ENCODE assay signal across 18 cellular contexts in the genomic region with DNA sequence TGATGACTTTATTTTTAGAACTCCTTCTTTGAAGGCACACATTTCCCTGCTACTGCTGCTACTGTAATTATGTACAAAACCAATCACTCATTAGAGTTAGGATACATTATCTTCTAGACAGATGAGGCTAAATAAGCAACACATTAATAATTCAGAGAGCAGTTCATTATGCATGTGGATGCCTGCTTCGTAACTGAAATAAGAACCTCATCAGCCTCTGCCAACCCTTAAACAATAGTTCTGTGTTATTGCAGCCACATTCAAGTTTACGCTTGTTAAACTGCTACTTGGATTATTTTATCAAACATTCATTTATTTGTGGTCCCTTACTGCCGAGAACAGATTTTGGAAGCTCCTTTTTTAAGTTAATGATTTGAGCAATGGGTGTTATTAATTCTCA.
"Had no signal": no experiment of that assay in that cellular context is flagged by ENCODE, and none has a peak within 500 bp of the region (broad histone marks: within the 10 kb centered on the region; RNA-seq: fewer than 3 reads in every experiment).

No MANE protein-coding gene starts in this region.

- DNase-seq: activated CD4-positive, alpha-beta T cell treated with anti-CD3 and anti-CD28 coated beads, Interleukin-2, amount 50 U/mL, for 1 hour; activated CD8-positive, alpha-beta memory T cell treated with anti-CD3 and anti-CD28 coated beads for 24 hours; activated naive CD4-positive, alpha-beta T cell; effector memory CD8-positive, alpha-beta T cell; foreskin keratinocyte; heart left ventricle; mesenchymal stem cell; right cardiac atrium; stimulated activated CD4-positive, alpha-beta T cell treated with anti-CD3 and anti-CD28 coated beads, Interleukin-4, amount 100 ng/mL, for 4 hours; stimulated activated CD8-positive, alpha-beta memory T cell treated with anti-CD3 and anti-CD28 coated beads, Interleukin-4, amount 100 ng/mL, for 48 hours; stimulated activated naive CD8-positive, alpha-beta T cell treated with anti-CD3 and anti-CD28 coated beads, Interleukin-15, Interleukin-2, amounts not matched to agents 100 U/mL and 50 U/mL, for 24 hours; T-cell; T-helper 9 cell; upper lobe of left lung had no signal

- H3K36me3 ChIP-seq: heart left ventricle, upper lobe of left lung had no signal

- H3K4me3 ChIP-seq: heart left ventricle, skin epidermis, upper lobe of left lung had no signal

- ATAC-seq: activated CD4-positive, CD25-positive, alpha-beta regulatory T cell treated with anti-CD3 and anti-CD28 coated beads, Interleukin-2, amount 50 U/mL, for 24 hours; effector memory CD8-positive, alpha-beta T cell; foreskin keratinocyte; heart left ventricle; left lobe of liver; natural killer cell treated with Interleukin-12 subunit alpha and Interleukin-12 subunit beta and Interleukin-15 and Interleukin-18, amount 100 ng/mL, for 72 hours; right cardiac atrium; stimulated activated naive CD8-positive, alpha-beta T cell treated with anti-CD3 and anti-CD28 coated beads, Interleukin-15, Interleukin-2, amounts not matched to agents 100 U/mL and 50 U/mL, for 24 hours; T-cell had no signal

- H3K27me3 ChIP-seq: foreskin keratinocyte, heart left ventricle, upper lobe of left lung had no signal

- H3K27ac ChIP-seq: foreskin keratinocyte, heart left ventricle, upper lobe of left lung had no signal

- H3K9me3 ChIP-seq: heart left ventricle, upper lobe of left lung had no signal

- H3K4me1 ChIP-seq: heart left ventricle, upper lobe of left lung had no signal
